Comparison of ENCODE assay signal across 1 cellular context in the genomic region with DNA sequence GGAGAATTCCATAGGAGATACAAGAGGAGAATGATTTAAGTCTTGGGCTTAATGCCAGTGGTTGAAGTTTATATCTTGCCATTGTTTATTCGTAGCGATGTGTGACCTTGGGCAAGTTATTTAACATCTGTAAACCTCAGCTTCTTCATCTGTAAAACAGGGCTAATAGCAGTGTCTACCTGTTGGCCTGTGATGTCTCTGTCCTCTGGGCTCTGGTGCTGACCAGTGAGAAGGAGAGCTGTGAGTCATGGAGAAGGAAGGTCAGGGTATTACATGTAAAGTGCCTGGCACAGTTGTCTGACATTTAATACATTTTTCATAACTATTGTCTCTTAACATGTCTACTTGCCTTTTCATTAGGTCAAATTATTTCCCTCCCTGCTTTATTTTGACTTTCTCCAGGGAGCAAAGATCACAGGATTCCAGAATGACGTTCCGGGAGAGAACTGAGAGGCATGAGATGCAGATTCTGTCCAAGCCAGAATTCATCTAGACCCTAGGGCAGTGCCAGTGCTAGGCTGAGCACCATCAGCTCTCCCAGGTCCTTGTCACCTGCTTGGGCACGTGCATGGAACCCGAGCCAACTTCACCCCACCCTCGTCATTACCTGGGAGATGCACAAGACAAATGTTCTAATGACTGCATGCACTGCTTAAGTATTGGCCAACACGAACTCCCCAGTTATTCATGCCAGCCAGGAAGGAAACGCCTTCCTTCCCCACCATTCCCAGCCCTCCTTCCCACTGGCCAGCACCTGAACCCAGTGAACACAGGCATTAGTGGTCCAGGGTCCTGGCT.
TF ChIP-seq lines count a peak whose summit lies in the region.

No MANE protein-coding gene starts in this region.

TF ChIP-seq in HCT116, 20 proteins besides CTCF, POLR2A, EP300 and RAD21 (continued from another document):
- TF ChIP-seq, protein P1, sequence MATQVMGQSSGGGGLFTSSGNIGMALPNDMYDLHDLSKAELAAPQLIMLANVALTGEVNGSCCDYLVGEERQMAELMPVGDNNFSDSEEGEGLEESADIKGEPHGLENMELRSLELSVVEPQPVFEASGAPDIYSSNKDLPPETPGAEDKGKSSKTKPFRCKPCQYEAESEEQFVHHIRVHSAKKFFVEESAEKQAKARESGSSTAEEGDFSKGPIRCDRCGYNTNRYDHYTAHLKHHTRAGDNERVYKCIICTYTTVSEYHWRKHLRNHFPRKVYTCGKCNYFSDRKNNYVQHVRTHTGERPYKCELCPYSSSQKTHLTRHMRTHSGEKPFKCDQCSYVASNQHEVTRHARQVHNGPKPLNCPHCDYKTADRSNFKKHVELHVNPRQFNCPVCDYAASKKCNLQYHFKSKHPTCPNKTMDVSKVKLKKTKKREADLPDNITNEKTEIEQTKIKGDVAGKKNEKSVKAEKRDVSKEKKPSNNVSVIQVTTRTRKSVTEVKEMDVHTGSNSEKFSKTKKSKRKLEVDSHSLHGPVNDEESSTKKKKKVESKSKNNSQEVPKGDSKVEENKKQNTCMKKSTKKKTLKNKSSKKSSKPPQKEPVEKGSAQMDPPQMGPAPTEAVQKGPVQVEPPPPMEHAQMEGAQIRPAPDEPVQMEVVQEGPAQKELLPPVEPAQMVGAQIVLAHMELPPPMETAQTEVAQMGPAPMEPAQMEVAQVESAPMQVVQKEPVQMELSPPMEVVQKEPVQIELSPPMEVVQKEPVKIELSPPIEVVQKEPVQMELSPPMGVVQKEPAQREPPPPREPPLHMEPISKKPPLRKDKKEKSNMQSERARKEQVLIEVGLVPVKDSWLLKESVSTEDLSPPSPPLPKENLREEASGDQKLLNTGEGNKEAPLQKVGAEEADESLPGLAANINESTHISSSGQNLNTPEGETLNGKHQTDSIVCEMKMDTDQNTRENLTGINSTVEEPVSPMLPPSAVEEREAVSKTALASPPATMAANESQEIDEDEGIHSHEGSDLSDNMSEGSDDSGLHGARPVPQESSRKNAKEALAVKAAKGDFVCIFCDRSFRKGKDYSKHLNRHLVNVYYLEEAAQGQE (IDR thresholded peaks at IDR 0.05; ENCODE audit: low read depth): peak; percentile 66
- TF ChIP-seq FOSL1 (IDR thresholded peaks at IDR 0.05; ENCODE audit: low read depth): no peak
- TF ChIP-seq EZH2phosphoT487 (IDR thresholded peaks at IDR 0.05; ENCODE audit: borderline replicate concordance): no peak
- no peak for TF ChIP-seq POLR2AphosphoS5 (IDR thresholded peaks at IDR 0.05; ENCODE audit: low read depth, low read length)
TF ChIP-seq in HCT116: peak in this region for 1.
